Comparison of ENCODE assay signal across 19 cellular contexts in the genomic region with DNA sequence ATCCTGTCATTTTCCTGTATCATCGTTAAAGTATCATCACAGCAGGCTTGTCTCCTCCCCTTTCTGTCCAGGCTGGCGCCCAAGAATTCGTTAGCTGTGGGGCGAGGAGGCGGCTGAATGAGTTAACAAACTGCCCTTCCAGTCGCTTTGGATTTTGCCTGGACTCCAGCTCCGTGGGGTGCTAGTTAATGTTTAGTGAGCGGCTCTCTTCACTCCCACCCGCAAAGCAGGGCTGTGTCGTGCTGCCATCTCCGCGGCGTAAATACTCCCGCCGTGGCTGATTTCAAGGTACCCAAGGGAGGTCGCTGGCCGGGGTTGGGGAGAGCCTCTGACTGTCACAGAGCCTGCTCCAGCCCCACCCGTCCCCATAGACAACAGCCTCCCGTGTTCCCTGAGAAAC. TPM values are rescaled to one million over a fixed set of nuclear protein-coding genes. Genes with fewer than 3 reads are reported as not detected.
DNase-seq lines count a peak whose midpoint lies in the region; ATAC-seq and TF ChIP-seq lines count a peak whose summit lies in the region.
"Had no signal": no experiment of that assay in that cellular context is flagged by ENCODE, and none has a peak within 500 bp of the region (broad histone marks: within the 10 kb centered on the region; RNA-seq: fewer than 3 reads in every experiment).

No MANE protein-coding gene starts in this region.

- in situ Hi-C loops in mammary epithelial cell (cut with MboI; ENCODE audit: low sequenced_read_pairs in 2 of 2) = no loop called here
- in situ Hi-C loops in HAP-1 (cut with MboI; ENCODE audit: low sequenced_read_pairs) = no loop called here

- peak overlapping the region; percentile 15 to 55 (median 31) for H3K4me3 Mint-ChIP-seq in nephron
- H3K4me3 Mint-ChIP-seq: activated naive CD8-positive, alpha-beta T cell treated with anti-CD3 and anti-CD28 coated beads, Interleukin-2, amount 10 ng/mL, durations not matched to agents 7 days and 5 days; activated T-cell treated with anti-CD3 and anti-CD28 coated beads, Interleukin-2, amount 50 U/mL, for 4 hours had no signal

- TF ChIP-seq CTCF in breast epithelium (IDR thresholded peaks at IDR 0.05) = no peak
- no peak for TF ChIP-seq CTCF in mammary epithelial cell (conservative IDR thresholded peaks at IDR 0.05 in 1 of 2, IDR thresholded peaks at IDR 0.05 in 1 of 2; ENCODE audit: extremely low read depth in 1 of 2, insufficient read depth in 1 of 2, low read depth in 1 of 2, low read length in 2 of 2)
- no peak for TF ChIP-seq CTCF in nephron (IDR thresholded peaks at IDR 0.05; ENCODE audit: unreplicated experiment in 3 of 3)
- no peak for TF ChIP-seq CTCF in vagina (IDR thresholded peaks at IDR 0.05)
- TF ChIP-seq CTCF in PC-3 (conservative IDR thresholded peaks at IDR 0.05; ENCODE audit: low read depth, low read length) = no peak

- H3K27me3 ChIP-seq in breast epithelium = no peaks in the 10 kb centered on the region
- H3K27me3 ChIP-seq in mammary epithelial cell (ENCODE audit: insufficient read depth, low read length) = no peaks in the 10 kb centered on the region
- no peaks in the 10 kb centered on the region for H3K27me3 ChIP-seq in vagina
- no peaks in the 10 kb centered on the region for H3K27me3 ChIP-seq in PC-3 (ENCODE audit: low read length)
- no peaks in the 10 kb centered on the region for H3K27me3 ChIP-seq in HAP-1 (ENCODE audit: low read depth)
- H3K27me3 ChIP-seq: foreskin keratinocyte, Peyer's patch, thyroid gland had no signal

- H4K20me1 ChIP-seq in mammary epithelial cell (ENCODE audit: insufficient read depth, low read length) (no peaks in the 10 kb centered on the region), PC-3 (ENCODE audit: low read length) (no peaks in the 10 kb centered on the region)

- WGBS in mammary epithelial cell (ENCODE audit: low coverage, missing lambda C conversion rate) = 96% methylated on average over 18 of the region's 19 CpGs

- H3K27me3 Mint-ChIP-seq in nephron (ENCODE audit: low read depth) = no peaks in the 10 kb centered on the region

- H3K36me3 ChIP-seq in breast epithelium (no peaks in the 10 kb centered on the region), mammary epithelial cell (ENCODE audit: insufficient read depth, low read length) (no peaks in the 10 kb centered on the region), vagina (no peaks in the 10 kb centered on the region), PC-3 (ENCODE audit: low read depth, low read length) (no peaks in the 10 kb centered on the region), HAP-1 (replicated peaks) (no peaks in the 10 kb centered on the region)
- H3K36me3 ChIP-seq: Peyer's patch, thyroid gland had no signal

- H3K27ac ChIP-seq in breast epithelium (peak overlapping the region; percentile 72 to 73), mammary epithelial cell (ENCODE audit: insufficient read depth, low read depth, low read length) (no peak overlapping the region), vagina (peak overlapping the region; percentile 31), PC-3 (ENCODE audit: low read length) (no peak overlapping the region)
- H3K27ac ChIP-seq: Peyer's patch had no signal

- H3K4me3 ChIP-seq in breast epithelium (no peak overlapping the region), mammary epithelial cell (replicated peaks in 1 of 3; ENCODE audit: insufficient read depth in 1 of 3, low read depth in 2 of 3, low read length in 3 of 3) (no peak overlapping the region), vagina (no peak overlapping the region), PC-3 (ENCODE audit: low read length) (no peak overlapping the region), HAP-1 (no peak overlapping the region)
- H3K4me3 ChIP-seq: Peyer's patch, thyroid gland had no signal

- peaks cover 44% of the 10 kb centered on the region for H3K4me1 Mint-ChIP-seq in nephron

- H3K9me3 ChIP-seq in breast epithelium (no peaks in the 10 kb centered on the region), mammary epithelial cell (replicated peaks; ENCODE audit: insufficient read depth, low read length) (no peaks in the 10 kb centered on the region), vagina (no peaks in the 10 kb centered on the region), PC-3 (ENCODE audit: low read length) (no peaks in the 10 kb centered on the region), HAP-1 (no peaks in the 10 kb centered on the region)
- H3K9me3 ChIP-seq: Peyer's patch, thyroid gland had no signal

- H3K4me1 ChIP-seq in breast epithelium (no peaks in the 10 kb centered on the region), mammary epithelial cell (ENCODE audit: insufficient read depth, low read length) (peaks cover 22% of the 10 kb centered on the region), vagina (peaks cover 23% of the 10 kb centered on the region), PC-3 (ENCODE audit: insufficient read depth, low read length) (no peaks in the 10 kb centered on the region), HAP-1 (no peaks in the 10 kb centered on the region)
- H3K4me1 ChIP-seq: Peyer's patch had no signal

- no TSS peak for BruUV-seq in mammary epithelial cell (replicated peaks; lab: Mats Ljungman, UMichigan)
- no TSS peak for BruUV-seq in PC-3 (replicated peaks; lab: Mats Ljungman, UMichigan)

- dilution Hi-C loops in mammary epithelial cell (cut with HindIII; ENCODE audit: low sequenced_read_pairs) = no loop called here

- TF ChIP-seq POLR2A in breast epithelium (IDR thresholded peaks at IDR 0.05) (no peak), vagina (IDR thresholded peaks at IDR 0.05) (no peak)

- DNase-seq in breast epithelium (ENCODE audit: low spot score in 2 of 2) = no peak
- no peak for DNase-seq in mammary epithelial cell
- peak; percentile 52 for DNase-seq in glomerular visceral epithelial cell (ENCODE audit: extremely low spot score)
- DNase-seq in vagina (ENCODE audit: extremely low spot score in 2 of 2) = no peak
- no peak for DNase-seq in PC-3
- DNase-seq in HAP-1 (ENCODE audit: low spot score in 2 of 2) = no peak
- DNase-seq: activated naive CD8-positive, alpha-beta T cell treated with anti-CD3 and anti-CD28 coated beads, Interleukin-2, amount 10 ng/mL, durations not matched to agents 7 days and 5 days; activated T-cell treated with anti-CD3 and anti-CD28 coated beads, Interleukin-2, amount 50 U/mL, for 4 hours; DMS79 treated with DMSO at 0.1 percent for 48 hours; foreskin keratinocyte; MM.1S; NCI-H2081; NCI-H526; Peyer's patch had no signal

- POLR2A ChIA-PET in PC-3 (lab: Charles Lee; ENCODE audit: unreplicated experiment) = no interaction called here

- no peaks in the 10 kb centered on the region for H3K36me3 Mint-ChIP-seq in nephron (ENCODE audit: low read depth)
- H3K36me3 Mint-ChIP-seq: activated naive CD8-positive, alpha-beta T cell treated with anti-CD3 and anti-CD28 coated beads, Interleukin-2, amount 10 ng/mL, durations not matched to agents 7 days and 5 days; CD14-positive monocyte had no signal

- no peaks in the 10 kb centered on the region for H3K9me2 ChIP-seq in PC-3 (replicated peaks; ENCODE audit: low read length)

- no peak overlapping the region for H3K4me2 ChIP-seq in mammary epithelial cell (ENCODE audit: insufficient read depth, low read depth, low read length)
- H3K4me2 ChIP-seq in PC-3 (ENCODE audit: low read length) = no peak overlapping the region

- ATAC-seq in PC-3 (no peak), GM21619 (IDR thresholded peaks at IDR 0.05; ENCODE audit: unreplicated experiment) (no peak)
- ATAC-seq: activated T-cell treated with anti-CD3 and anti-CD28 coated beads, Interleukin-2, amount 50 U/mL, for 4 hours had no signal

- intact Hi-C loops in breast epithelium (cut with DNase I; ENCODE audit: low total_unique reads) (no loop called here), mammary epithelial cell (cut with micrococcal nuclease) (loop anchor here (5.0 kb wide), 1 partner anchor 481 kb away; no protein-coding TSS in a partner anchor), vagina (cut with DNase I) (no loop called here), PC-3 (cut with micrococcal nuclease) (no loop called here)

- CTCF ChIA-PET in mammary epithelial cell (lab: Charles Lee; ENCODE audit: low non-redundant PET) (interaction anchor here (0.6 kb wide), 1 partner anchor 383 kb away, joined by 5 read pairs; no protein-coding TSS in a partner anchor), PC-3 (lab: Charles Lee) (no interaction called here)

- H3K9ac ChIP-seq in mammary epithelial cell (ENCODE audit: insufficient read depth, low read length) (no peak overlapping the region), PC-3 (ENCODE audit: low read length) (no peak overlapping the region)

- no peak overlapping the region for H2AFZ ChIP-seq in mammary epithelial cell (ENCODE audit: low read depth, low read length)
- no peak overlapping the region for H2AFZ ChIP-seq in PC-3 (ENCODE audit: low read length)

- no peaks in the 10 kb centered on the region for H3F3A ChIP-seq in PC-3 (ENCODE audit: low read length, unreplicated experiment)

- H3K79me2 ChIP-seq in mammary epithelial cell (ENCODE audit: insufficient read depth, low read length) (no peaks in the 10 kb centered on the region), PC-3 (ENCODE audit: low read length) (no peaks in the 10 kb centered on the region)

- peak overlapping the region; percentile 72 to 88 (median 86) for H3K27ac Mint-ChIP-seq in nephron
- H3K27ac Mint-ChIP-seq: activated naive CD8-positive, alpha-beta T cell treated with anti-CD3 and anti-CD28 coated beads, Interleukin-2, amount 10 ng/mL, durations not matched to agents 7 days and 5 days had no signal

- H3K9me3 Mint-ChIP-seq in nephron = no peaks in the 10 kb centered on the region
- H3K9me3 Mint-ChIP-seq: activated naive CD8-positive, alpha-beta T cell treated with anti-CD3 and anti-CD28 coated beads, Interleukin-2, amount 10 ng/mL, durations not matched to agents 7 days and 5 days; activated T-cell treated with anti-CD3 and anti-CD28 coated beads, Interleukin-2, amount 50 U/mL, for 4 hours had no signal

RNA-seq across cellular contexts. Expression of a gene that starts 44.9 kb away (rescaled TPM):
- 100 to 1,000 TPM in 2 of 3 donors, 10 to 100 TPM in 1; 82.1 to 233 (median 103) TPM for total RNA-seq in breast epithelium
- total RNA-seq in mammary epithelial cell = 1 to 10 TPM; 4.8 to 8.2 TPM
- polyA plus RNA-seq in mammary epithelial cell = 2.9 TPM
- polyA minus RNA-seq in mammary epithelial cell = 5.5 TPM
- 185 TPM for total RNA-seq in vagina
- 26.4 and 30.6 TPM in 2 replicates for total RNA-seq in PC-3 (2014; rRNA removed)
- total RNA-seq: A172 had no signal

Comparison
In these comparisons a context has a peak if more than half of its experiments do, and no peak if none do; other contexts are left out.
1. H3K27ac ChIP-seq: peak in breast epithelium (2 of 2) and vagina (single experiment); none in mammary epithelial cell (single experiment) and PC-3 (single experiment).